Comparison of ENCODE assay signal across 8 cellular contexts in the genomic region with DNA sequence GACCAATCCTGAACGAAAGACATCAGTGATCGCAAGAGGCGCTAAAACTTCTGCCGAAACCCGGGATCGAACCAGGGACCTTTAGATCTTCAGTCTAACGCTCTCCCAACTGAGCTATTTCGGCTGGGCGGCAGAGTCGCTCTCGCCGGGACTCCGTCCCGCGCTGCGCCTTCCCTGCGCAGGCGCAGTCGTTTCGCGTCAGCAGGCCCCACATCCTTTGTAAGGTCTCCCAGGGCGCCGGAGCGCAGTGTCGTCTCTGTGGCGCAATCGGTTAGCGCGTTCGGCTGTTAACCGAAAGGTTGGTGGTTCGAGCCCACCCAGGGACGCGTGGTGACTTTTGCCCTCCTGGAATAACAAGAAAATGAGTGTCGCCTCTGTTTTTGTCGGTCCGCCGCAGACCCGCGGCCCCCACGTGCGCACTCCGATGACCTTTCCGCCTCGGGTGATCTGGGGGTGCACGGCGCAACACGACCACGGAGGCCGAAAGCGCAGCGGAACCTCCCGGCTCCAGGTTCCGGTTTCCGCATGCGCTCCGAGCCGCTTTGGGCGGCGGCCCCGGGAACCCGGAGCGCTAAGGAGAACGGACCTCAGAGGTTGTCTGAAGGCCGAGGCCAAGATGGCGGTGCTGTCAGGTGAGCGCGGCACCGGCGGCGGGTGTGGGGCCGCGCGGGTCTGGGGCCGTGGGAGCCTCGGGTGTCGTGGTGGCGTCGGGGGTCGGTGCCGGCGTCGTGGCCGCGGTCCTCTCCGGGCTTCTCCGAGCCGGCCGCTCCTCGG.
A peak's percentile ranks its signal among the peaks of the same experiment; 100 is the strongest.
DNase-seq lines count a peak whose midpoint lies in the region; ATAC-seq lines count a peak whose summit lies in the region.

A gene (plus strand): TSS at position 597 of the 774 bp plus-strand sequence. CDS start 20 bp downstream, at position 617.

- peak; percentile 79 for ATAC-seq in GM19035 (IDR thresholded peaks at IDR 0.05; ENCODE audit: unreplicated experiment)
- ATAC-seq in HG03342 (IDR thresholded peaks at IDR 0.05; ENCODE audit: unreplicated experiment) = peak; percentile 62

- peak; percentile 92 for DNase-seq in AG20443 (ENCODE audit: low spot score)
- peak; percentile 96 to 99 for DNase-seq in NCI-H446 (lab: John Stamatoyannopoulos, UW)
- DNase-seq in activated CD4-positive, CD25-positive, alpha-beta regulatory T cell (lab: John Stamatoyannopoulos, UW) = peak; percentile 85 to 97 (median 90)
- DNase-seq in central memory CD4-positive, alpha-beta T cell = peak; percentile 92
- peak; percentile 91 for DNase-seq in islet precursor cell
- peak; percentile 87 to 98 (median 88) for DNase-seq in stimulated activated CD4-positive, alpha-beta T cell treated with anti-CD3 and anti-CD28 coated beads, Interleukin-12 subunit alpha, Interleukin-12 subunit beta, amount 100 ng/mL, for 48 hours (ENCODE audit: low read depth in 2 of 3, low spot score in 1 of 3)

Comparison
In these comparisons a context has a peak if more than half of its experiments do, and no peak if none do; other contexts are left out.
1. Peak in every context shown above with its lines: DNase-seq and ATAC-seq.